Comparison of ENCODE assay signal across 8 cellular contexts in the genomic region with DNA sequence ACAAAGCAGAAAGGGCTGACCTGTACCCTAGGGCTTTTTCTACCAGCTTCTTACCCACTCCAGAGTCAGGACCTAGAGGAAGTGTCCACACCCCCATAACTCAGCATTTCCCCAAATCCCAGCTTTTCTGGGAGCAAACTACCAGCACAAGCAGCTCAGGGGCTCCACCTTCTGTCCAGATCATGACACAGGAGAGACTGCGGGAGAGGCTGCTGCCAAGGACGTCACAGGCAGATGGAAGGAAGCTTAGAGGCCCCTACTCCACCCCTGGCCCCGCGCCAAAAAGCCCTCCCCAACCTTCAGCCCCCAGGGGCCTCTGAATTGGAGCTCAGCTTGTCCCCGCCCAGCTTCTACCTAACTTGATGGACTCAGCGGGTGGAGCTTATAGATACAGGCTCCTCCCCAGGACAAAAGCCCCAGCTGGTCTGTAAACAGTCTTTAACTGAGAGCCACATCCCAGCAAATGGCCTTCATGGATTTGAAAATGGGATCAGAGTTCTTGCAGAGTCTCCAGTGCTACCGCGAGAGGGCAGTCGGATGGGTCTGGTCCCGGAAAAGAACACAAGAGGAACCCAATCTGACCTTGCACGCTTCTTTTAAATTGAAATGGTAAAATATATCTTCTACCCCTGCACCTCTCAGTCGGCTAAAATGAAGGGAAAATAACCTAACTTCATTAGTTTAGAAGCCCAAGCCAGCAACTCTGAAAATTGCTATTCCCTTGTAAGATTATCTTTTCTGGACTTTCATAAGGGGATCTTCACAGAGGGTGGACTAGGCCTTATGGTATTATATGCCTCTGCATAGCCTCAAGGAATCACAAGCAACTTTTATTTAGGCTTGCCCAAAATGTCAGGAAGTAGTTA. TPM values are rescaled to one million over a fixed set of nuclear protein-coding genes. Genes with fewer than 3 reads are reported as not detected.
DNase-seq lines count a peak whose midpoint lies in the region; ATAC-seq and TF ChIP-seq lines count a peak whose summit lies in the region.

No MANE protein-coding gene starts in this region.

- in situ Hi-C loops in HAP-1 (cut with MboI; ENCODE audit: low sequenced_read_pairs): no loop called here

- H3K4me1 ChIP-seq in HAP-1 (peaks cover 26% of the 10 kb centered on the region), SJCRH30 (peaks cover 7% of the 10 kb centered on the region; the same call in 1 of the 2 replicates), gastroesophageal sphincter (peaks cover 9 to 77% (median 25%) of the 10 kb centered on the region in 3 donors)

- H3K4me3 Mint-ChIP-seq in activated naive CD4-positive, alpha-beta T cell treated with anti-CD3 and anti-CD28 coated beads for 36 hours: peak overlapping the region; percentile 86

- no peaks in the 10 kb centered on the region for H3K27me3 Mint-ChIP-seq in activated naive CD4-positive, alpha-beta T cell treated with anti-CD3 and anti-CD28 coated beads for 36 hours (ENCODE audit: low read depth)

- no peak for TF ChIP-seq EP300 in gastroesophageal sphincter (IDR thresholded peaks at IDR 0.05)

- H3K36me3 Mint-ChIP-seq in activated naive CD4-positive, alpha-beta T cell treated with anti-CD3 and anti-CD28 coated beads for 36 hours (ENCODE audit: low read depth): peaks cover 27% of the 10 kb centered on the region

- peak overlapping the region; percentile 91 for H3K27ac Mint-ChIP-seq in activated naive CD4-positive, alpha-beta T cell treated with anti-CD3 and anti-CD28 coated beads for 36 hours

- 0 to 1% methylated on average over 6 to 7 of the region's 12 CpGs for WGBS in gastroesophageal sphincter (ENCODE audit: low coverage in 1 of 2), 2 donors

- peak; percentile 92 for ATAC-seq in gastroesophageal sphincter

- no peaks in the 10 kb centered on the region for H3K9me3 ChIP-seq in HAP-1
- H3K9me3 ChIP-seq in MG63: no peaks in the 10 kb centered on the region
- no peaks in the 10 kb centered on the region for H3K9me3 ChIP-seq in SJCRH30 (replicated peaks)
- H3K9me3 ChIP-seq in gastroesophageal sphincter: no peaks in the 10 kb centered on the region

- DNase-seq in GF-D8 (lab: John Stamatoyannopoulos, UW): peak; percentile 87
- peak; percentile 100 for DNase-seq in HAP-1 (ENCODE audit: low spot score in 2 of 2)
- peak; percentile 99 for DNase-seq in MG63
- DNase-seq in SJCRH30: peak; percentile 99 to 100
- peak; percentile 97 for DNase-seq in activated naive CD4-positive, alpha-beta T cell treated with anti-CD3 and anti-CD28 coated beads for 36 hours
- DNase-seq in non-pigmented ciliary epithelial cell (ENCODE audit: low read depth): peak; percentile 97

- H3K4me1 Mint-ChIP-seq in activated naive CD4-positive, alpha-beta T cell treated with anti-CD3 and anti-CD28 coated beads for 36 hours (ENCODE audit: low read depth): peaks cover 62% of the 10 kb centered on the region

- peak; percentile 21 to 74 (median 56) for TF ChIP-seq CTCF in gastroesophageal sphincter (IDR thresholded peaks at IDR 0.05)

- intact Hi-C loops in activated naive CD4-positive, alpha-beta T cell treated with anti-CD3 and anti-CD28 coated beads for 36 hours (cut with micrococcal nuclease): loop anchor here (1.0 to 5.0 kb wide), 15 partner anchors 9 to 840 kb away; a partner anchor contains a TSS

- H3K27me3 ChIP-seq in HAP-1 (ENCODE audit: low read depth) (no peaks in the 10 kb centered on the region), MG63 (no peaks in the 10 kb centered on the region), SJCRH30 (no peaks in the 10 kb centered on the region), gastroesophageal sphincter (no peaks in the 10 kb centered on the region)

- H3K4me3 ChIP-seq in HAP-1 (peak overlapping the region; percentile 67), MG63 (peak overlapping the region; percentile 71), SJCRH30 (peak overlapping the region; percentile 60), gastroesophageal sphincter (peak overlapping the region; percentile 65 to 83)

- TF ChIP-seq POLR2A in gastroesophageal sphincter (IDR thresholded peaks at IDR 0.05): no peak

- CTCF ChIA-PET in activated naive CD4-positive, alpha-beta T cell treated with anti-CD3 and anti-CD28 coated beads for 36 hours (lab: Charles Lee): interaction anchor here (0.7 to 3.4 kb wide), 35 partner anchors 9 to 628 kb away, joined by 3 to 34 read pairs (median 4); a partner anchor contains a TSS

- H3K36me3 ChIP-seq in HAP-1 (replicated peaks) (peaks cover 41% of the 10 kb centered on the region), MG63 (peaks cover 44% of the 10 kb centered on the region), SJCRH30 (peaks cover 37% of the 10 kb centered on the region), gastroesophageal sphincter (peaks cover 0 to 44% of the 10 kb centered on the region in 2 donors)

- no peaks in the 10 kb centered on the region for H3K9me3 Mint-ChIP-seq in activated naive CD4-positive, alpha-beta T cell treated with anti-CD3 and anti-CD28 coated beads for 36 hours

- H3K27ac ChIP-seq in SJCRH30 (peak overlapping the region; percentile 10; the same call in 1 of the 2 replicates), gastroesophageal sphincter (peak overlapping the region; percentile 90 to 98 (median 94)), temporal lobe (ENCODE audit: low read depth, low read length) (peak overlapping the region; percentile 96)

RNA-seq across cellular contexts. Expression of a gene that starts 6.8 kb away (rescaled TPM):
- total RNA-seq in MG63 (2014; rRNA removed; shearing (Covaris generic); ENCODE audit: low replicate concordance): 2.4 and 7.6 TPM in 2 replicates
- total RNA-seq in SJCRH30 (2014; rRNA removed; shearing (Covaris generic)): 34.2 and 42.9 TPM in 2 replicates
- total RNA-seq in activated naive CD4-positive, alpha-beta T cell treated with anti-CD3 and anti-CD28 coated beads for 36 hours: 10 to 100 TPM; 78.3 to 80.0 TPM
- total RNA-seq in gastroesophageal sphincter (10 to 100 TPM; 32.1 to 73.2 (median 54.6) TPM), temporal lobe (16.5 TPM)

RNA-seq across cellular contexts. Expression of a gene that starts 8.9 kb away (rescaled TPM):
- 202 and 245 TPM in 2 replicates for total RNA-seq in MG63 (2014; rRNA removed; shearing (Covaris generic); ENCODE audit: low replicate concordance)
- total RNA-seq in SJCRH30 (2014; rRNA removed; shearing (Covaris generic)): 698 and 730 TPM in 2 replicates
- total RNA-seq in activated naive CD4-positive, alpha-beta T cell treated with anti-CD3 and anti-CD28 coated beads for 36 hours: 100 to 1,000 TPM; 854 to 863 TPM
- total RNA-seq in gastroesophageal sphincter (100 to 1,000 TPM; 315 to 472 (median 432) TPM), temporal lobe (345 TPM)

RNA-seq across cellular contexts. Expression of a gene that starts 51.2 kb away (rescaled TPM):
- total RNA-seq in MG63 (2014; rRNA removed; shearing (Covaris generic); ENCODE audit: low replicate concordance): 52.8 and 98.9 TPM in 2 replicates
- 238 and 251 TPM in 2 replicates for total RNA-seq in SJCRH30 (2014; rRNA removed; shearing (Covaris generic))
- 100 to 1,000 TPM; 289 to 293 TPM for total RNA-seq in activated naive CD4-positive, alpha-beta T cell treated with anti-CD3 and anti-CD28 coated beads for 36 hours
- total RNA-seq in gastroesophageal sphincter: 100 to 1,000 TPM in 2 of 4 donors, 10 to 100 TPM in 2; 73.5 to 115 (median 104) TPM
- 100 TPM for total RNA-seq in temporal lobe

Comparison
In these comparisons a context has a peak if more than half of its experiments do, and no peak if none do; other contexts are left out.
1. Peak in every context shown above with its lines: DNase-seq, ATAC-seq, H3K4me3 ChIP-seq and H3K27ac ChIP-seq.
2. H3K27ac ChIP-seq: peak in every context shown above with its lines; median percentile 96 in temporal lobe; 94 in gastroesophageal sphincter; 10 in SJCRH30.